ENCODE assay signal across 1 cellular context in genomic region chr17:19686400-19687090, GRCh38.
TF ChIP-seq lines count a peak whose summit lies in the region.

No MANE protein-coding gene starts in this region.

TF ChIP-seq in liver, 16 proteins besides CTCF, POLR2A, EP300 and RAD21 (continued from another document):
- TF ChIP-seq, protein P1, sequence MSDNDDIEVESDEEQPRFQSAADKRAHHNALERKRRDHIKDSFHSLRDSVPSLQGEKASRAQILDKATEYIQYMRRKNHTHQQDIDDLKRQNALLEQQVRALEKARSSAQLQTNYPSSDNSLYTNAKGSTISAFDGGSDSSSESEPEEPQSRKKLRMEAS (IDR thresholded peaks at IDR 0.05) = no peak
